Comparison of ENCODE assay signal across 22 cellular contexts in genomic region chr12:51197736-51198567, GRCh38. TPM values are rescaled to one million over a fixed set of nuclear protein-coding genes. Genes with fewer than 3 reads are reported as not detected.
DNase-seq lines count a peak whose midpoint lies in the region; ATAC-seq, FAIRE-seq and TF ChIP-seq lines count a peak whose summit lies in the region.
"Had no signal": no experiment of that assay in that cellular context is flagged by ENCODE, and none has a peak within 500 bp of the region (broad histone marks: within the 10 kb centered on the region; RNA-seq: fewer than 3 reads in every experiment).

No MANE protein-coding gene starts in this region.

- H3K4me3 ChIP-seq in SK-N-SH (ENCODE audit: low read depth in 2 of 2, low read length in 1 of 2) = no peak overlapping the region
- no peak overlapping the region for H3K4me3 ChIP-seq in Panc1 (ENCODE audit: low read depth in 2 of 2, low read length in 2 of 2)
- H3K4me3 ChIP-seq: BLaER1 treated with 17β-estradiol and CSF1 and Interleukin-3, amounts not matched to agents 10 nM and 100 nM; HAP-1 had no signal

- no peaks in the 10 kb centered on the region for H3F3A ChIP-seq in SK-N-SH (replicated peaks; ENCODE audit: insufficient read depth)

- POLR2A ChIA-PET in SK-N-SH (lab: Yijun Ruan, JAX) = no interaction called here
- POLR2A ChIA-PET in Panc1 (lab: Charles Lee) = no interaction called here

- H2AFZ ChIP-seq in SK-N-SH (ENCODE audit: low read depth) = no peak overlapping the region

- H3K79me2 ChIP-seq in SK-N-SH (ENCODE audit: insufficient read depth) = no peaks in the 10 kb centered on the region

- H3K27ac ChIP-seq in SK-N-SH (ENCODE audit: low read depth in 2 of 2, low read length in 1 of 2) (no peak overlapping the region), Panc1 (ENCODE audit: low read length) (no peak overlapping the region)
- H3K27ac ChIP-seq: BLaER1 treated with 17β-estradiol and CSF1 and Interleukin-3, amounts not matched to agents 10 nM and 100 nM; HL-60 had no signal

- no peak for FAIRE-seq in urothelium cell line (lab: Jason Lieb, UNC)
- FAIRE-seq: GM12891 had no signal

- CTCF ChIA-PET in SK-N-SH (lab: Yijun Ruan, JAX) (no interaction called here), Panc1 (lab: Charles Lee) (interaction anchor here (0.7 kb wide), 1 partner anchor 204 kb away, joined by 5 read pairs; no protein-coding TSS in a partner anchor)

- H3K4me1 ChIP-seq in SK-N-SH (ENCODE audit: control insufficient read depth in 1 of 2, insufficient read depth in 2 of 2, low read depth in 1 of 2, low read length in 1 of 2) = no peaks in the 10 kb centered on the region
- no peaks in the 10 kb centered on the region for H3K4me1 ChIP-seq in Panc1 (ENCODE audit: control insufficient read depth, insufficient read depth, low read length)
- H3K4me1 ChIP-seq: HAP-1 had no signal

- no peak for TF ChIP-seq CTCF in SK-N-SH (IDR thresholded peaks at IDR 0.05)
- TF ChIP-seq CTCF in Panc1 (IDR thresholded peaks at IDR 0.05) = no peak
- TF ChIP-seq CTCF in omental fat pad (IDR thresholded peaks at IDR 0.05) = no peak

- ATAC-seq in SK-N-SH treated with all-trans-retinoic acid at 6 μM for 48 hours = no peak
- peak; percentile 24; the same call in 1 of the 2 replicates for ATAC-seq in Panc1
- peak; percentile 16 for ATAC-seq in esophagus mucosa
- peak; percentile 16 for ATAC-seq in omental fat pad (ENCODE audit: low FRiP score)
- no peak for ATAC-seq in HG02610 (IDR thresholded peaks at IDR 0.05; ENCODE audit: unreplicated experiment)

- no peak for TF ChIP-seq RAD21 in SK-N-SH (IDR thresholded peaks at IDR 0.05; ENCODE audit: low read length)

- H3K9me3 ChIP-seq in SK-N-SH (no peaks in the 10 kb centered on the region), Panc1 (ENCODE audit: control insufficient read depth, insufficient read depth, low read depth, low read length) (no peaks in the 10 kb centered on the region)
- H3K9me3 ChIP-seq: BLaER1 treated with 17β-estradiol and CSF1 and Interleukin-3, amounts not matched to agents 10 nM and 100 nM; HAP-1 had no signal

- H3K4me2 ChIP-seq in SK-N-SH = no peak overlapping the region
- H3K4me2 ChIP-seq: BLaER1 treated with 17β-estradiol and CSF1 and Interleukin-3, amounts not matched to agents 10 nM and 100 nM had no signal

- H3K9ac ChIP-seq in SK-N-SH = no peak overlapping the region
- H3K9ac ChIP-seq: BLaER1 treated with 17β-estradiol and CSF1 and Interleukin-3, amounts not matched to agents 10 nM and 100 nM had no signal

- no TSS peak for BruUV-seq in Panc1 (replicated peaks; lab: Mats Ljungman, UMichigan)

- no peaks in the 10 kb centered on the region for H3K9me2 ChIP-seq in SK-N-SH

- H3K36me3 ChIP-seq in SK-N-SH (replicated peaks in 1 of 2; ENCODE audit: control insufficient read depth in 1 of 2, insufficient read depth in 2 of 2, low read length in 1 of 2) = no peaks in the 10 kb centered on the region
- H3K36me3 ChIP-seq in Panc1 (ENCODE audit: control insufficient read depth, insufficient read depth, low read length) = no peaks in the 10 kb centered on the region
- H3K36me3 ChIP-seq: BLaER1 treated with 17β-estradiol and CSF1 and Interleukin-3, amounts not matched to agents 10 nM and 100 nM had no signal

- 91% methylated on average over 31 of the region's 38 CpGs for WGBS in SK-N-SH (ENCODE audit: low lambda C conversion rate)

- DNase-seq in SK-N-SH (peak; percentile 21), Panc1 (ENCODE audit: low read depth, low spot score) (no peak), omental fat pad (ENCODE audit: low spot score) (no peak), NCI-H1417 treated with DMSO at 0.1 percent for 48 hours (lab: John Stamatoyannopoulos, UW) (no peak), urothelium cell line (ENCODE audit: low spot score) (no peak)
- DNase-seq: 8988T; CD4-positive, alpha-beta memory T cell; DND-41; KG1; NCI-H1092 treated with DMSO at 0.1 percent for 48 hours; NCI-H2081; NCI-H2171 treated with DMSO at 0.1 percent for 48 hours; NCI-H446; NCI-H526; SHP77 had no signal

- intact Hi-C loops in Panc1 (cut with micrococcal nuclease; ENCODE audit: unreplicated experiment) = no loop called here

- no peak for TF ChIP-seq EP300 in SK-N-SH (IDR thresholded peaks at IDR 0.05; ENCODE audit: borderline replicate concordance in 1 of 2, low read depth in 1 of 2, low read length in 1 of 2)

- no peaks in the 10 kb centered on the region for H3K27me3 ChIP-seq in SK-N-SH (ENCODE audit: insufficient read depth)
- no peaks in the 10 kb centered on the region for H3K27me3 ChIP-seq in Panc1 (ENCODE audit: control insufficient read depth, insufficient read depth, low read length)
- H3K27me3 ChIP-seq: BLaER1 treated with 17β-estradiol and CSF1 and Interleukin-3, amounts not matched to agents 10 nM and 100 nM had no signal

- H4K20me1 ChIP-seq in SK-N-SH (ENCODE audit: insufficient read depth) = no peaks in the 10 kb centered on the region
- H4K20me1 ChIP-seq: BLaER1 treated with 17β-estradiol and CSF1 and Interleukin-3, amounts not matched to agents 10 nM and 100 nM had no signal

- in situ Hi-C loops in Panc1 (cut with HindIII; ENCODE audit: low pct_unique_long_range_greater_than_20kb, low sequenced_read_pairs) = no loop called here

TF ChIP-seq in SK-N-SH, 30 proteins besides CTCF, POLR2A, EP300 and RAD21 (continues in another document):
- TF ChIP-seq SIN3A (IDR thresholded peaks at IDR 0.05; ENCODE audit: borderline replicate concordance, low read depth, low read length) (no peak), YY1 (IDR thresholded peaks at IDR 0.05; ENCODE audit: low read depth) (no peak), EZH2phosphoT487 (IDR thresholded peaks at IDR 0.05; ENCODE audit: borderline replicate concordance, low read depth) (no peak), ZBTB33 (IDR thresholded peaks at IDR 0.05; ENCODE audit: borderline replicate concordance, low read depth) (no peak), FOXJ3 (CRISPR knock-in tag; IDR thresholded peaks at IDR 0.05) (no peak), GATA2 (CRISPR knock-in tag; IDR thresholded peaks at IDR 0.05) (no peak), FOXM1 (IDR thresholded peaks at IDR 0.05; ENCODE audit: low read depth) (no peak), FOSL2 (IDR thresholded peaks at IDR 0.05; ENCODE audit: borderline replicate concordance, low read depth) (no peak)

TF ChIP-seq in SK-N-SH treated with all-trans-retinoic acid at 6 μM for 48 hours, 23 proteins besides CTCF, POLR2A, EP300 and RAD21 (continues in another document):
- TF ChIP-seq ZFP30 (CRISPR knock-in tag; IDR thresholded peaks at IDR 0.05) = no peak
- TF ChIP-seq ZNF8 (CRISPR knock-in tag; IDR thresholded peaks at IDR 0.05) = no peak
- TF ChIP-seq RARB (CRISPR knock-in tag; IDR thresholded peaks at IDR 0.05) = no peak
- TF ChIP-seq PATZ1 (CRISPR knock-in tag; IDR thresholded peaks at IDR 0.05; ENCODE audit: borderline replicate concordance) = no peak

RNA-seq across cellular contexts. Expression of gene POU6F1, which starts 19.9 kb away (rescaled TPM):
- 1.9 TPM in 2 replicates for polyA plus RNA-seq in SK-N-SH (2012; rRNA removed)
- 1.2 and 1.9 TPM in 2 replicates for polyA plus RNA-seq in SK-N-SH (2012; cell fraction: cytosol; rRNA removed)
- polyA plus RNA-seq in SK-N-SH (2012; cell fraction: nucleus; rRNA removed) = 9.6 and 14.7 TPM in 2 replicates
- total RNA-seq in Panc1 (2021; ENCODE audit: unreplicated experiment) = 3.1 TPM
- polyA plus RNA-seq in Panc1 (2012; ENCODE audit: insufficient read length) = 2.1 TPM
- total RNA-seq in esophagus mucosa = 2.9 TPM
- total RNA-seq in omental fat pad = 10 to 100 TPM in 2 of 4 donors, 1 to 10 TPM in 2; 5.8 to 14.8 (median 8.5) TPM

RNA-seq across cellular contexts. Expression of gene TFCP2, which starts 25.0 kb away (rescaled TPM):
- polyA plus RNA-seq in SK-N-SH (2012; rRNA removed) = 18.1 and 19.3 TPM in 2 replicates
- 25.3 and 26.3 TPM in 2 replicates for polyA plus RNA-seq in SK-N-SH (2012; cell fraction: cytosol; rRNA removed)
- 11.6 and 16.9 TPM in 2 replicates for polyA plus RNA-seq in SK-N-SH (2012; cell fraction: nucleus; rRNA removed)
- 33.9 TPM for total RNA-seq in Panc1 (2021; ENCODE audit: unreplicated experiment)
- polyA plus RNA-seq in Panc1 (2012; ENCODE audit: insufficient read length) = 28.7 TPM
- 19.0 TPM for total RNA-seq in esophagus mucosa
- 10 to 100 TPM; 10.1 to 14.3 (median 12.2) TPM for total RNA-seq in omental fat pad

RNA-seq across cellular contexts. Expression of gene DAZAP2, which starts 40.7 kb away (rescaled TPM):
- 274 and 325 TPM in 2 replicates for polyA plus RNA-seq in SK-N-SH (2012; rRNA removed)
- 232 and 238 TPM in 2 replicates for polyA plus RNA-seq in SK-N-SH (2012; cell fraction: cytosol; rRNA removed)
- polyA plus RNA-seq in SK-N-SH (2012; cell fraction: nucleus; rRNA removed) = 109 and 235 TPM in 2 replicates
- total RNA-seq in Panc1 (2021; ENCODE audit: unreplicated experiment) (197 TPM), esophagus mucosa (109 TPM), omental fat pad (100 to 1,000 TPM; 213 to 277 (median 235) TPM)
- 269 TPM for polyA plus RNA-seq in Panc1 (2012; ENCODE audit: insufficient read length)

Comparison
In these comparisons a context has a peak if more than half of its experiments do, and no peak if none do; other contexts are left out.
1. ATAC-seq: peak in Panc1 (single experiment), esophagus mucosa (single experiment) and omental fat pad (single experiment); none in SK-N-SH treated with all-trans-retinoic acid at 6 μM for 48 hours (single experiment) and HG02610 (single experiment).